ENCODE assay signal across 27 cellular contexts in the genomic region with DNA sequence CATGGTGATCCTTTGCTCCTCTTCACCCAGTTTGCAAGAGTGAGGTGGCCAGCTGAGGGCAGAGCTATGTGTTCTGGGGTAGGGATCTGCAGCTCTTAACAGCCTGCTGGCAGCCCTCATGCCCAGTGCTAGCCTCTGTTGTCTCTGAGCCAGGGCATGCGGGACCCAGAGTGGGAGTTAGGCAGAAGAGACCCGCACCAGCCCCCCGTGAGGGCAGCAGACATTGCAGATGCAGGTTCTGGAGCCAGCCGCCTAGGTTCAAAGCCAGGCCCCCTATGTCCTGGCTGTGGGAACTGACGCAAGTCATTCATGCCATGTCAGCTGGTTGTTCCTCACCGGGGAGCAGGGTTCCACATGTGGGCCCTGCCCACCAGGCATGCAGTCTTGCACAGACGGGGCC.
"Had no signal": no experiment of that assay in that cellular context is flagged by ENCODE, and none has a peak within 500 bp of the region (broad histone marks: within the 10 kb centered on the region; RNA-seq: fewer than 3 reads in every experiment).

No MANE protein-coding gene starts in this region.

- H3K27me3 ChIP-seq: ovary, right lobe of liver, sigmoid colon, suprapubic skin, testis, tibial artery, transverse colon, upper lobe of right lung, uterus had no signal

- DNase-seq: naive thymus-derived CD8-positive, alpha-beta T cell; nephron progenitor cell; occipital lobe; ovary; posterior cingulate gyrus; psoas muscle; right lobe of liver; sigmoid colon; small intestine; stimulated activated CD4-positive, alpha-beta T cell treated with anti-CD3 and anti-CD28 coated beads, Interleukin-15, amount 100 ng/mL, for 24 hours; stimulated activated CD4-positive, alpha-beta T cell treated with anti-CD3 and anti-CD28 coated beads, Interleukin-2, amount 100 ng/mL, for 24 hours; stimulated activated CD4-positive, alpha-beta T cell treated with anti-CD3 and anti-CD28 coated beads, Interleukin-2, amount 100 ng/mL, for 48 hours; stimulated activated CD4-positive, alpha-beta T cell treated with anti-CD3 and anti-CD28 coated beads, Interleukin-4, amount 100 ng/mL, for 24 hours; stimulated activated naive CD4-positive, alpha-beta T cell; stimulated activated naive CD8-positive, alpha-beta T cell treated with anti-CD3 and anti-CD28 coated beads, Interleukin-15, amount 100 ng/mL, for 72 hours; stimulated activated naive CD8-positive, alpha-beta T cell treated with anti-CD3 and anti-CD28 coated beads, Interleukin-15, Interleukin-2, amounts not matched to agents 100 U/mL and 50 U/mL, for 24 hours; substantia nigra; testis; tibial artery; transverse colon; upper lobe of right lung; uterus had no signal

- H3K36me3 ChIP-seq: ovary, right lobe of liver, sigmoid colon, suprapubic skin, tibial artery, transverse colon, upper lobe of right lung, uterus had no signal

- H2AFZ ChIP-seq: parathyroid adenoma had no signal

- H3K4me3 ChIP-seq: ovary, psoas muscle, right lobe of liver, sigmoid colon, suprapubic skin, testis, tibial artery, transverse colon, upper lobe of right lung, uterus had no signal

- H3K4me1 ChIP-seq: parathyroid adenoma, right lobe of liver, suprapubic skin, transverse colon, upper lobe of right lung, uterus had no signal

- H3K9me3 ChIP-seq: ovary, psoas muscle, right lobe of liver, sigmoid colon, suprapubic skin, testis, tibial artery, transverse colon, upper lobe of right lung, uterus had no signal

- H3K27ac ChIP-seq: ovary, parathyroid adenoma, psoas muscle, right lobe of liver, sigmoid colon, suprapubic skin, testis, tibial artery, transverse colon, upper lobe of right lung, uterus had no signal

- ATAC-seq: naive thymus-derived CD8-positive, alpha-beta T cell; natural killer cell treated with Interleukin-12 subunit alpha and Interleukin-12 subunit beta and Interleukin-15 and Interleukin-18, amount 100 ng/mL, for 72 hours; psoas muscle; right cardiac atrium; right lobe of liver; stimulated activated memory B cell treated with anti-CD40 and anti-IgM and Interleukin-4, amounts not matched to agents 10 μg/mL and 1 μg/mL and 100 μg/mL, for 72 hours; stimulated activated naive CD8-positive, alpha-beta T cell treated with anti-CD3 and anti-CD28 coated beads, Interleukin-15, amount 100 ng/mL, for 72 hours; stimulated activated naive CD8-positive, alpha-beta T cell treated with anti-CD3 and anti-CD28 coated beads, Interleukin-15, Interleukin-2, amounts not matched to agents 100 U/mL and 50 U/mL, for 24 hours; upper lobe of right lung had no signal

- H3K9ac ChIP-seq: parathyroid adenoma had no signal
